2 cellular contexts compared by ENCODE assay signal in genomic region chr2:20409039-20409438, GRCh38.
A peak's percentile ranks its signal among the peaks of the same experiment; 100 is the strongest.
TF ChIP-seq lines count a peak whose summit lies in the region.

No MANE protein-coding gene starts in this region.

TF ChIP-seq in HepG2, 621 proteins besides CTCF, POLR2A, EP300 and RAD21:
- no peak for TF ChIP-seq ZNF326 (CRISPR knock-in tag; IDR thresholded peaks at IDR 0.05; ENCODE audit: borderline replicate concordance)
- no peak for TF ChIP-seq HOXA3 (CRISPR knock-in tag; IDR thresholded peaks at IDR 0.05)
- peak; percentile 87; the same call in 1 of the 2 replicates for TF ChIP-seq ZFP1 (CRISPR knock-in tag; IDR thresholded peaks at IDR 0.05)
- TF ChIP-seq ZNF136 (CRISPR knock-in tag; IDR thresholded peaks at IDR 0.05; ENCODE audit: low read depth) = peak; percentile 100

TF ChIP-seq in GM12878, 131 proteins besides CTCF, POLR2A, EP300 and RAD21:
- TF ChIP-seq NR2F1 (conservative IDR thresholded peaks at IDR 0.05) (no peak), CBX5 (IDR thresholded peaks at IDR 0.05; ENCODE audit: low read depth) (0 out of 2 replicates have a peak, but pooled peaks have one; percentile 41)
